In the genomic region with DNA sequence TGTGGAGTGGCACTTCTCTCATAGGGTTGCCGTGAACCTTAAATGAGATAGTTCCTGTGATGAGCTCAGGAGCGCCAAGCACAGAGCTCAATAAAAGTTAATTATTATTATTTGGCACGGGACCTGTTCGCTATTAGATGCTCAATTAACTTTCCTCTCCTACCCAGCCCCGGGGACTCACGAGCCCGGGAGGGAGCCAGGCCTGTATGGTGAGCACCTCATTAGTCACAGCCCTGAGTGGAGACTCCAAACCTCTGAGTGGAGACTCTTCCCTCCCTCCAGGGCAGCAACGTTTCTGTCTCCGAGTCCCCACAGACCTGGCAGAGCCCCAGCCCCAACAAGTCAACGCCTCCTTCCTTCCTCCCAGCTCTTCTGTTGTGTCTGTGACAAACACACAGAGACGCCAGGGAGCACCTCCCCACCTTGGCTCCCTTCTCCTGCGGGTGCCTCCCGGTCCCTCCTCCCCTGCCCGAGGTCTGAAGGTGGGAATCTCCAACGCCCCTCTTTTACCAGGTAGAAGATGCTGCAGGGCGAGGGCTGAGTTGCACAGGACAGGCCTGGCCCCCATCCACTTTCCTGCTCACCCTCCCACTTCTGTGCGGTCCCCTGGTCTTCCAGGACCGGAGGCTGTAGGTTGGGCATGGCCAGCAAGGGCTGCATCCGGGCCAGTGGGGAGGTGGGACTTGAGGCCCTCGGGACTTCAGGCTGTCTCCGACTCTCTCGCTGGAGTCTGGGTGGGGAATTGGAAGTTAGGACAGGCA, we compare ENCODE assay signal across 21 cellular contexts. TPM values are rescaled to one million over a fixed set of nuclear protein-coding genes. Genes with fewer than 3 reads are reported as not detected.
A peak's percentile ranks its signal among the peaks of the same experiment; 100 is the strongest.
DNase-seq lines count a peak whose midpoint lies in the region; ATAC-seq and TF ChIP-seq lines count a peak whose summit lies in the region.
"Had no signal": no experiment of that assay in that cellular context is flagged by ENCODE, and none has a peak within 500 bp of the region (broad histone marks: within the 10 kb centered on the region; RNA-seq: fewer than 3 reads in every experiment).

No MANE protein-coding gene starts in this region.

- no peak overlapping the region for H3K4me2 ChIP-seq in GM23338
- H3K4me2 ChIP-seq: SK-N-SH had no signal

- WGBS in right cardiac atrium = 60% methylated on average over 22 of the region's 22 CpGs

- TF ChIP-seq CTCF in left ventricle myocardium inferior (IDR thresholded peaks at IDR 0.05; ENCODE audit: borderline replicate concordance) = no peak
- TF ChIP-seq CTCF in RWPE1 (conservative IDR thresholded peaks at IDR 0.05; ENCODE audit: low read depth) = no peak
- TF ChIP-seq CTCF in epithelial cell of esophagus (IDR thresholded peaks at IDR 0.05; ENCODE audit: insufficient read depth, low read depth, low read length, missing control alignments) = no peak
- no peak for TF ChIP-seq CTCF in vagina (IDR thresholded peaks at IDR 0.05)
- no peak for TF ChIP-seq CTCF in GM10248 (IDR thresholded peaks at IDR 0.05; ENCODE audit: control extremely low read depth, extremely low read depth, low read depth, missing control alignments)
- no peak for TF ChIP-seq CTCF in GM23338 (conservative IDR thresholded peaks at IDR 0.05; ENCODE audit: low read depth in 2 of 2)

- TF ChIP-seq POLR2A in vagina (IDR thresholded peaks at IDR 0.05) = no peak

- H3K4me3 ChIP-seq in right cardiac atrium (ENCODE audit: low read length) (no peak overlapping the region), left ventricle myocardium inferior (no peak overlapping the region), epithelial cell of esophagus (ENCODE audit: low read length) (no peak overlapping the region), vagina (no peak overlapping the region), GM23338 (no peak overlapping the region)
- H3K4me3 ChIP-seq: esophagus muscularis mucosa, HAP-1, lung, pancreas had no signal

- H3K79me2 ChIP-seq in GM23338 (replicated peaks; ENCODE audit: insufficient read depth) = no peaks in the 10 kb centered on the region

- H3K4me3 Mint-ChIP-seq in GM23338 = no peak overlapping the region
- H3K4me3 Mint-ChIP-seq: activated CD4-positive, alpha-beta T cell treated with anti-CD3 and anti-CD28 coated beads, Interleukin-2, amount 10 ng/mL, durations not matched to agents 24 days and 14 days; activated T-cell treated with anti-CD3 and anti-CD28 coated beads, Interleukin-2, amount 50 U/mL, for 24 hours; CD8-positive, alpha-beta T cell had no signal

- DNase-seq in right cardiac atrium = no peak
- no peak for DNase-seq in left ventricle myocardium inferior
- DNase-seq in RWPE1 (ENCODE audit: low spot score) = peak; percentile 49
- DNase-seq in epithelial cell of esophagus (ENCODE audit: low read depth) = peak; percentile 82
- peak; percentile 70 to 84 for DNase-seq in vagina (ENCODE audit: extremely low spot score in 2 of 2)
- DNase-seq in GM10248 (ENCODE audit: extremely low spot score) = no peak
- DNase-seq in GDM1 (lab: John Stamatoyannopoulos, UW) = no peak
- no peak for DNase-seq in GM23338 (ENCODE audit: low spot score)
- DNase-seq: activated CD4-positive, alpha-beta T cell treated with anti-CD3 and anti-CD28 coated beads, Interleukin-2, amount 10 ng/mL, durations not matched to agents 24 days and 14 days; DND-41; KG1; NCI-H1092; NCI-H524 treated with DMSO at 0.1 percent for 48 hours; SK-N-SH; stimulated activated CD4-positive, alpha-beta T cell treated with anti-CD3 and anti-CD28 coated beads, Interleukin-2, amount 100 ng/mL, for 48 hours had no signal

- H3K36me3 ChIP-seq in left ventricle myocardium inferior = no peaks in the 10 kb centered on the region
- H3K36me3 ChIP-seq in vagina = no peaks in the 10 kb centered on the region
- no peaks in the 10 kb centered on the region for H3K36me3 ChIP-seq in GM23338 (ENCODE audit: insufficient read depth)
- H3K36me3 ChIP-seq: esophagus muscularis mucosa, HAP-1, pancreas had no signal

- no peaks in the 10 kb centered on the region for H3K4me1 ChIP-seq in right cardiac atrium (ENCODE audit: control insufficient read depth, insufficient read depth, low read length)
- H3K4me1 ChIP-seq in left ventricle myocardium inferior = no peaks in the 10 kb centered on the region
- H3K4me1 ChIP-seq in vagina = peaks cover 7% of the 10 kb centered on the region
- no peaks in the 10 kb centered on the region for H3K4me1 ChIP-seq in GM23338 (ENCODE audit: insufficient read depth)
- H3K4me1 ChIP-seq: HAP-1, pancreas had no signal

- H3K9me3 Mint-ChIP-seq in GM23338 = no peaks in the 10 kb centered on the region
- H3K9me3 Mint-ChIP-seq: activated CD4-positive, alpha-beta T cell treated with anti-CD3 and anti-CD28 coated beads, Interleukin-2, amount 10 ng/mL, durations not matched to agents 24 days and 14 days; activated T-cell treated with anti-CD3 and anti-CD28 coated beads, Interleukin-2, amount 50 U/mL, for 24 hours; CD8-positive, alpha-beta T cell had no signal

- H3K9me2 ChIP-seq in GM23338 (ENCODE audit: insufficient read depth) = no peaks in the 10 kb centered on the region
- H3K9me2 ChIP-seq: SK-N-SH had no signal

- H2AFZ ChIP-seq in GM23338 = no peak overlapping the region

- H3K27me3 ChIP-seq in right cardiac atrium (ENCODE audit: control insufficient read depth, insufficient read depth) = no peaks in the 10 kb centered on the region
- peaks cover 50% of the 10 kb centered on the region for H3K27me3 ChIP-seq in left ventricle myocardium inferior (ENCODE audit: low read depth)
- H3K27me3 ChIP-seq in vagina = no peaks in the 10 kb centered on the region
- H3K27me3 ChIP-seq in GM23338 (ENCODE audit: insufficient read depth) = no peaks in the 10 kb centered on the region
- H3K27me3 ChIP-seq: pancreas had no signal

- peaks cover 5% of the 10 kb centered on the region for H3K27me3 Mint-ChIP-seq in GM23338 (ENCODE audit: insufficient read depth, low read depth, poor library complexity)

- H3F3A ChIP-seq in GM23338 (replicated peaks; ENCODE audit: low read depth) = no peaks in the 10 kb centered on the region

- H3K27ac Mint-ChIP-seq in GM23338 = no peak overlapping the region
- H3K27ac Mint-ChIP-seq: activated CD4-positive, alpha-beta T cell treated with anti-CD3 and anti-CD28 coated beads, Interleukin-2, amount 10 ng/mL, durations not matched to agents 24 days and 14 days; activated T-cell treated with anti-CD3 and anti-CD28 coated beads, Interleukin-2, amount 50 U/mL, for 24 hours; CD8-positive, alpha-beta T cell had no signal

- CTCF ChIA-PET in RWPE1 (lab: Yijun Ruan, JAX) = interaction anchor here (0.6 kb wide), 1 partner anchor 114 kb away, joined by 3 read pairs; no protein-coding TSS in a partner anchor
- CTCF ChIA-PET in GM10248 (lab: Yijun Ruan, JAX) = no interaction called here

- peaks cover 4% of the 10 kb centered on the region; the same call in 2 of the 3 replicates for H3K4me1 Mint-ChIP-seq in GM23338

- no peaks in the 10 kb centered on the region for H3K36me3 Mint-ChIP-seq in GM23338 (ENCODE audit: low read depth)
- H3K36me3 Mint-ChIP-seq: CD8-positive, alpha-beta T cell had no signal

- intact Hi-C loops in right cardiac atrium (cut with DNase I) = no loop called here
- intact Hi-C loops in left ventricle myocardium inferior (cut with micrococcal nuclease) = no loop called here
- intact Hi-C loops in vagina (cut with DNase I) = no loop called here

- ATAC-seq in right cardiac atrium (peak; percentile 28 to 58), GM23338 (no peak)
- ATAC-seq: CD8-positive, alpha-beta T cell; pancreas had no signal

- H3K27ac ChIP-seq in right cardiac atrium (ENCODE audit: low read length) (no peak overlapping the region), left ventricle myocardium inferior (replicated peaks) (no peak overlapping the region), RWPE1 (no peak overlapping the region), vagina (no peak overlapping the region), GM23338 (ENCODE audit: low read depth) (no peak overlapping the region)
- H3K27ac ChIP-seq: esophagus muscularis mucosa, pancreas had no signal

- H3K9me3 ChIP-seq in right cardiac atrium (ENCODE audit: control insufficient read depth, low read length) (no peaks in the 10 kb centered on the region), left ventricle myocardium inferior (replicated peaks) (no peaks in the 10 kb centered on the region), vagina (no peaks in the 10 kb centered on the region)
- H3K9me3 ChIP-seq: esophagus muscularis mucosa, HAP-1, pancreas, SK-N-SH had no signal

- POLR2A ChIA-PET in RWPE1 (lab: Yijun Ruan, JAX; ENCODE audit: low non-redundant PET) = interaction anchor here (0.6 kb wide), 1 partner anchor 105 kb away, joined by 3 read pairs; no protein-coding TSS in a partner anchor
- POLR2A ChIA-PET in GM10248 (lab: Yijun Ruan, JAX) = no interaction called here

- no peaks in the 10 kb centered on the region for H4K20me1 ChIP-seq in GM23338 (replicated peaks; ENCODE audit: insufficient read depth)

TF ChIP-seq in GM23338, 12 proteins besides CTCF, POLR2A, EP300 and RAD21:
- no peak for TF ChIP-seq EZH2phosphoT487 (IDR thresholded peaks at IDR 0.05; ENCODE audit: unreplicated experiment)
- no peak for TF ChIP-seq CREB1 (CRISPR knock-in tag; IDR thresholded peaks at IDR 0.05; ENCODE audit: low read depth)
- TF ChIP-seq ZNF331 (CRISPR knock-in tag; IDR thresholded peaks at IDR 0.05; ENCODE audit: low read depth) = no peak
- no peak for TF ChIP-seq ZNF114 (CRISPR knock-in tag; IDR thresholded peaks at IDR 0.05)
TF ChIP-seq in GM23338: peak in this region for 0.

RNA-seq across cellular contexts. Expression of gene ODC1, which starts 52.7 kb away (rescaled TPM):
- 10 to 100 TPM; 35.2 to 47.9 (median 39.8) TPM for total RNA-seq in right cardiac atrium
- 17.3 TPM for polyA plus RNA-seq in right cardiac atrium
- total RNA-seq in left ventricle myocardium inferior = 41.7 TPM
- 34.9 TPM for total RNA-seq in vagina
- total RNA-seq in GM23338 (2014; rRNA removed; shearing (Covaris generic)) = 70.3 and 85.5 TPM in 2 replicates
- polyA plus RNA-seq in GM23338 (2016; fragmentation: Nextera tagmentation; extraction: Ambion mirVana) = 23.3 and 24.2 TPM in 2 replicates

Comparison
In these comparisons a context has a peak if more than half of its experiments do, and no peak if none do; other contexts are left out.
1. DNase-seq: peak in RWPE1 (single experiment), epithelial cell of esophagus (single experiment) and vagina (2 of 2); none in right cardiac atrium (0 of 3), left ventricle myocardium inferior (single experiment), GM10248 (single experiment), GDM1 (single experiment) and GM23338 (single experiment).